Comparison of ENCODE assay signal across 6 cellular contexts in the genomic region with DNA sequence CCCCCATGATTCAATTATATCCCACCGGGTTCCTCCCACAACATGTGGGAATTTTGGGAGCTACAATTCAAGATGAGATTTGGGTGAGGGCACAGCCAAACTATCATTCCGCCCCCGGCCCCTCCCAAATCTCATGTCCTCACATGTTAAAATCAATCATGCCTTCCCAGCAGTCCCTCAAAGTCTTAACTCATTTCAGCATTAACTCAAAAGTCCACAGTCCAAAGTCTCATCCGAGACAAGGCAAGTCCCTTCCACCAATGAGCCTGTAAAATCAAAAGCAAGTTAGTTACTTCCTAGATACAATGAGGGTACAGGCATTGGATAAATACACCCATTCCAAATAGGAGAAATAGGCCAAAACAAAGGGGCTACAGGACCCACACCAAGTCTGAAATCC. TPM values are rescaled to one million over a fixed set of nuclear protein-coding genes. Genes with fewer than 3 reads are reported as not detected.
DNase-seq lines count a peak whose midpoint lies in the region; ATAC-seq and TF ChIP-seq lines count a peak whose summit lies in the region.
"Not testable (repeated sequence)": the region's sequence is repeated elsewhere in the genome, so short reads cannot be mapped to it uniquely, and the experiment has no call there.

No MANE protein-coding gene starts in this region.

- H3K9ac ChIP-seq in HUES48 (ENCODE audit: low read depth, low read length); colonic mucosa (ENCODE audit: low read depth in 2 of 2, low read length in 2 of 2); iPS-18a (ENCODE audit: low read length); neural progenitor cell: not testable (repeated sequence)

- intact Hi-C loops in colonic mucosa (cut with DNase I): not testable (repeated sequence)

- not testable (repeated sequence) for H4K20me1 ChIP-seq in neural progenitor cell (ENCODE audit: low read depth)

- peak overlapping the region; percentile 55 for H3K4me3 Mint-ChIP-seq in WTC11
- not testable (repeated sequence) for H3K4me3 Mint-ChIP-seq in neural progenitor cell

- H3K4me3 ChIP-seq in HUES48 (ENCODE audit: low read depth, low read length); colonic mucosa; neural progenitor cell: not testable (repeated sequence)
- peak overlapping the region; percentile 16 for H3K4me3 ChIP-seq in iPS-18a (ENCODE audit: low read length)

- H3K4me1 ChIP-seq in HUES48 (ENCODE audit: control insufficient read depth, insufficient read depth, low read length): peaks cover 57% of the 10 kb centered on the region
- H3K4me1 ChIP-seq in colonic mucosa: not testable (repeated sequence)
- peaks cover 44% of the 10 kb centered on the region for H3K4me1 ChIP-seq in iPS-18a (ENCODE audit: control insufficient read depth, low read depth, low read length)
- peaks cover 21% of the 10 kb centered on the region for H3K4me1 ChIP-seq in neural progenitor cell

- ATAC-seq in WTC11: not testable (repeated sequence)
- peak; percentile 16 for ATAC-seq in left lobe of liver

- not testable (repeated sequence) for H3F3A ChIP-seq in neural progenitor cell (ENCODE audit: low read depth)

- CTCF ChIA-PET in WTC11 (lab: Charles Lee): interaction anchor here (0.8 kb wide), 1 partner anchor 17 kb away, joined by 3 read pairs; no protein-coding TSS in a partner anchor

- H3K27ac ChIP-seq in HUES48 (ENCODE audit: low read depth, low read length) (peak overlapping the region; percentile 82), colonic mucosa (peak overlapping the region; percentile 40)
- not testable (repeated sequence) for H3K27ac ChIP-seq in iPS-18a (ENCODE audit: low read length); neural progenitor cell

- not testable (repeated sequence) for H3K27me3 ChIP-seq in HUES48 (ENCODE audit: control insufficient read depth, insufficient read depth, low read length); colonic mucosa; iPS-18a (ENCODE audit: control insufficient read depth, insufficient read depth, low read length); neural progenitor cell

- not testable (repeated sequence) for TF ChIP-seq CTCF in WTC11 (IDR thresholded peaks at IDR 0.05); colonic mucosa (IDR thresholded peaks at IDR 0.05); neural progenitor cell (IDR thresholded peaks at IDR 0.05)

- not testable (repeated sequence) for H3K36me3 ChIP-seq in HUES48 (ENCODE audit: control insufficient read depth, insufficient read depth, low read length); colonic mucosa; iPS-18a (ENCODE audit: control insufficient read depth, low read depth, low read length); neural progenitor cell

- H3K36me3 Mint-ChIP-seq in WTC11: peaks cover 11% of the 10 kb centered on the region
- peaks cover 15% of the 10 kb centered on the region for H3K36me3 Mint-ChIP-seq in neural progenitor cell

- H3K27ac Mint-ChIP-seq in WTC11: peak overlapping the region; percentile 97
- peak overlapping the region; percentile 28 for H3K27ac Mint-ChIP-seq in neural progenitor cell

- H3K4me1 Mint-ChIP-seq in WTC11 (peaks cover 71% of the 10 kb centered on the region), neural progenitor cell (peaks cover 29% of the 10 kb centered on the region)

- H3K27me3 Mint-ChIP-seq in WTC11 (ENCODE audit: low read depth); neural progenitor cell (ENCODE audit: insufficient read depth, low read depth): not testable (repeated sequence)

- H3K4me2 ChIP-seq in neural progenitor cell: not testable (repeated sequence)

- not testable (repeated sequence) for H2AFZ ChIP-seq in neural progenitor cell (replicated peaks)

- not testable (repeated sequence) for DNase-seq in WTC11 (ENCODE audit: low spot score); colonic mucosa; left lobe of liver (ENCODE audit: low spot score); neural progenitor cell (ENCODE audit: low spot score)

- peaks cover 74% of the 10 kb centered on the region for H3K79me2 ChIP-seq in neural progenitor cell (ENCODE audit: low read depth)

- POLR2A ChIA-PET in WTC11 (lab: Charles Lee): not testable (repeated sequence)

- not testable (repeated sequence) for H3K9me3 ChIP-seq in HUES48 (ENCODE audit: control insufficient read depth, insufficient read depth, low read length); colonic mucosa; iPS-18a (ENCODE audit: control insufficient read depth, low read depth, low read length); neural progenitor cell (ENCODE audit: low read depth)

- not testable (repeated sequence) for H3K9me3 Mint-ChIP-seq in WTC11, neural progenitor cell

RNA-seq across cellular contexts. Expression of gene INO80C, which starts 10.2 kb away (rescaled TPM):
- total RNA-seq in WTC11 (2021): 42.3 to 49.4 TPM (median 45.6 TPM) in 3 replicates
- total RNA-seq in colonic mucosa: 10 to 100 TPM; 31.0 to 32.1 TPM
- 9.5 TPM for total RNA-seq in left lobe of liver
- 12.6 and 13.2 TPM in 2 replicates for total RNA-seq in neural progenitor cell (ENCODE audit: low replicate concordance)
